In the genomic region with DNA sequence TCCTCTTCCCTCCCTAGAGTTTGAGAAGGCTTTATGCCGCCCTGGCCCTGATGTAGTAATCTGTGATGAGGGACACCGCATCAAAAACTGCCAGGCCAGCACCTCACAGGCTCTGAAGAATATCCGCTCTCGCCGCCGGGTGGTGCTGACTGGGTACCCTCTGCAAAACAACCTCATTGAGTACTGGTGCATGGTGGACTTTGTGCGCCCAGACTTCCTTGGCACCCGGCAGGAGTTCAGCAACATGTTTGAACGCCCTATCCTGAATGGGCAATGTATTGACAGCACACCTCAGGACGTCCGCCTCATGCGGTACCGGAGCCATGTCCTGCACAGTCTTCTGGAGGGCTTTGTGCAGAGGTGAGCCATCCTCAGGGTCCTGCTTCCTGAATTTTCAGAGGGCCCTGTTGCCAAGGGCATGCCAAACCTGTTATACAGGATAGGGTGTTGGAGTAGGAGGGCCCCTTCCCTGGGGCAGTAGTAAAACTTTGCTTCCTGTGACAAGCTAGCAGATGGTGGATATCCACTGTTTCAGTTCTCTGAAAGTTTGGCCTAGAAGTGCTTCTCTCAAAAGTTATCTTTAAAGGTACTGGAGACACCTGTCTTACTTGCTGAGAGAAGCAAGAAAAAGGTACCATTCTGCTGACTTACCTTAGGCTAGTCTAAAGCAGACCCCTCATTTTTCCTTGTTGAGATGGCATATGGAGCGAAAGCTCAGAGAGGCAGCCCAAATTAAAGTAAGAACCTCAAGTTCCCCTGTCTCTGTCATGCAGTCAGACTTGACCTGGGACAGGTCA, we compare ENCODE assay signal across 1 cellular context.
TF ChIP-seq lines count a peak whose summit lies in the region.

No MANE protein-coding gene starts in this region.

TF ChIP-seq in GM12878, 131 proteins besides CTCF, POLR2A, EP300 and RAD21 (continued from another document):
- TF ChIP-seq, protein P1, sequence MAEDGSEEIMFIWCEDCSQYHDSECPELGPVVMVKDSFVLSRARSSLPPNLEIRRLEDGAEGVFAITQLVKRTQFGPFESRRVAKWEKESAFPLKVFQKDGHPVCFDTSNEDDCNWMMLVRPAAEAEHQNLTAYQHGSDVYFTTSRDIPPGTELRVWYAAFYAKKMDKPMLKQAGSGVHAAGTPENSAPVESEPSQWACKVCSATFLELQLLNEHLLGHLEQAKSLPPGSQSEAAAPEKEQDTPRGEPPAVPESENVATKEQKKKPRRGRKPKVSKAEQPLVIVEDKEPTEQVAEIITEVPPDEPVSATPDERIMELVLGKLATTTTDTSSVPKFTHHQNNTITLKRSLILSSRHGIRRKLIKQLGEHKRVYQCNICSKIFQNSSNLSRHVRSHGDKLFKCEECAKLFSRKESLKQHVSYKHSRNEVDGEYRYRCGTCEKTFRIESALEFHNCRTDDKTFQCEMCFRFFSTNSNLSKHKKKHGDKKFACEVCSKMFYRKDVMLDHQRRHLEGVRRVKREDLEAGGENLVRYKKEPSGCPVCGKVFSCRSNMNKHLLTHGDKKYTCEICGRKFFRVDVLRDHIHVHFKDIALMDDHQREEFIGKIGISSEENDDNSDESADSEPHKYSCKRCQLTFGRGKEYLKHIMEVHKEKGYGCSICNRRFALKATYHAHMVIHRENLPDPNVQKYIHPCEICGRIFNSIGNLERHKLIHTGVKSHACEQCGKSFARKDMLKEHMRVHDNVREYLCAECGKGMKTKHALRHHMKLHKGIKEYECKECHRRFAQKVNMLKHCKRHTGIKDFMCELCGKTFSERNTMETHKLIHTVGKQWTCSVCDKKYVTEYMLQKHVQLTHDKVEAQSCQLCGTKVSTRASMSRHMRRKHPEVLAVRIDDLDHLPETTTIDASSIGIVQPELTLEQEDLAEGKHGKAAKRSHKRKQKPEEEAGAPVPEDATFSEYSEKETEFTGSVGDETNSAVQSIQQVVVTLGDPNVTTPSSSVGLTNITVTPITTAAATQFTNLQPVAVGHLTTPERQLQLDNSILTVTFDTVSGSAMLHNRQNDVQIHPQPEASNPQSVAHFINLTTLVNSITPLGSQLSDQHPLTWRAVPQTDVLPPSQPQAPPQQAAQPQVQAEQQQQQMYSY (CRISPR knock-in tag; IDR thresholded peaks at IDR 0.05): no peak
- TF ChIP-seq MEF2B (IDR thresholded peaks at IDR 0.05; ENCODE audit: partially characterized antibody, poor library complexity, severe bottlenecking) (no peak), POLR2AphosphoS2 (IDR thresholded peaks at IDR 0.05; ENCODE audit: low read depth, low read length) (no peak), PML (IDR thresholded peaks at IDR 0.05; ENCODE audit: low read length) (no peak), KDM1A (IDR thresholded peaks at IDR 0.05; ENCODE audit: borderline replicate concordance) (no peak), NR2C1 (IDR thresholded peaks at IDR 0.05) (no peak), NR2C2 (IDR thresholded peaks at IDR 0.05; ENCODE audit: borderline replicate concordance, control insufficient read depth, insufficient read length, low read depth) (no peak), TCF7 (IDR thresholded peaks at IDR 0.05; ENCODE audit: borderline replicate concordance) (no peak)
